Comparison of ENCODE assay signal across 17 cellular contexts in the genomic region with DNA sequence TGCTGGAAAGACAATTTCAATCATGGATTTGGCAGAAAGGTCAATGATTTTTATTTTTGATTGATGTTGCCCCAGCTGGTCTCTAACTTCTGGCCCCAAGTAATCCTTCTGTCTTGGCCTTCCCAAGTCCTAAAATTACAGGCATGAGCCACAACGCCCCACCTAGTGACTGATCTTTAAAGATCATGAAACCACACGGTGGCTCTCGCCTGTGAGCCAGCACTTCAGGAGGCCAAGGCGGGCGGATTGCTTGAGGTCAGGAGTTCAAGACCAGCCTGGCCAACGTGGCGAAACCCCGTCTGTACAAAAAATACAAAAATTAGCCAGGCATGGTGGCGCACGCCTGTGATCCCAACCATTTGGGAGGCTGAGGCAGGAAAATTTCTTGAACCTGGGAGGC. TPM values are rescaled to one million over a fixed set of nuclear protein-coding genes. Genes with fewer than 3 reads are reported as not detected.
DNase-seq lines count a peak whose midpoint lies in the region; ATAC-seq, FAIRE-seq and TF ChIP-seq lines count a peak whose summit lies in the region.
"Had no signal": no experiment of that assay in that cellular context is flagged by ENCODE, and none has a peak within 500 bp of the region (broad histone marks: within the 10 kb centered on the region; RNA-seq: fewer than 3 reads in every experiment).

No MANE protein-coding gene starts in this region.

- H2BK120ac ChIP-seq in H1 (replicated peaks; ENCODE audit: low read depth, low read length) = no peak overlapping the region

- WGBS in H1 (ENCODE audit: extremely low coverage in 1 of 2, insufficient coverage in 1 of 2, insufficient read length in 1 of 2, insufficient replicate concordance in 2 of 2, low coverage in 1 of 2, low lambda C conversion rate in 2 of 2, missing lambda C conversion rate in 1 of 2), 2 experiments = 89% methylated on average over 10 of the region's 10 CpGs; no CpG with 5 or more reads in 1 of the 2 experiments

- POLR2A ChIA-PET in H1 (lab: Charles Lee; ENCODE audit: partially characterized antibody) = interaction anchor here (0.8 to 4.8 kb wide), 6 partner anchors 13 to 119 kb away, joined by 3 to 69 read pairs (median 5); partner anchors contain the start of genes C10orf95 and CUEDC2

- H3K27me3 ChIP-seq in DOHH2 (ENCODE audit: control insufficient read depth, low read length) (no peaks in the 10 kb centered on the region), OCI-LY1 (ENCODE audit: insufficient read depth, low read length) (no peaks in the 10 kb centered on the region), H1 (replicated peaks in 1 of 4; ENCODE audit: control insufficient read depth in 3 of 4, extremely low read depth in 1 of 4, insufficient read depth in 3 of 4, low read length in 3 of 4) (peaks cover 0 to 5% (median 0%) of the 10 kb centered on the region in 4 experiments; a peak in 1 of 7 replicates)

- H3K36me3 Mint-ChIP-seq in progenitor cell of endocrine pancreas (ENCODE audit: insufficient read depth) = no peaks in the 10 kb centered on the region

- H3K27ac Mint-ChIP-seq in progenitor cell of endocrine pancreas = peak overlapping the region; percentile 86
- H3K27ac Mint-ChIP-seq: B cell; CD4-positive, alpha-beta memory T cell had no signal

- no peaks in the 10 kb centered on the region; the same call in 1 of the 2 replicates for H3K79me1 ChIP-seq in H1 (ENCODE audit: low read depth, low read length)

- no peak overlapping the region for H2BK5ac ChIP-seq in H1 (ENCODE audit: low read depth, low read length)

- TF ChIP-seq EP300 in H1 (IDR thresholded peaks at IDR 0.05; ENCODE audit: borderline replicate concordance in 1 of 2, low read depth in 2 of 2, low read length in 2 of 2) = no peak

- H3K56ac ChIP-seq in H1 (replicated peaks; ENCODE audit: insufficient read length, low read depth, low read length) = no peak overlapping the region

- TF ChIP-seq CTCF in DOHH2 (IDR thresholded peaks at IDR 0.05; ENCODE audit: low read depth, low read length, poor library complexity, severe bottlenecking) (no peak), OCI-LY1 (IDR thresholded peaks at IDR 0.05; ENCODE audit: low read length) (no peak), H1 (IDR thresholded peaks at IDR 0.05; ENCODE audit: control extremely low read depth in 1 of 3, insufficient read depth in 1 of 3, low read depth in 1 of 3, low read length in 3 of 3) (no peak), progenitor cell of endocrine pancreas (IDR thresholded peaks at IDR 0.05; ENCODE audit: unreplicated experiment) (no peak)

- H4K8ac ChIP-seq in H1 (ENCODE audit: extremely low read depth, insufficient read depth, low read length) = no peak overlapping the region

- no peak overlapping the region for H2BK20ac ChIP-seq in H1 (ENCODE audit: low read length)

- H3K79me2 ChIP-seq in DOHH2 (ENCODE audit: control insufficient read depth, low read length) = peaks cover 52% of the 10 kb centered on the region
- H3K79me2 ChIP-seq in OCI-LY1 (ENCODE audit: insufficient read depth, low read length) = no peaks in the 10 kb centered on the region
- H3K79me2 ChIP-seq in H1 (ENCODE audit: control insufficient read depth in 1 of 2, insufficient read depth in 2 of 2, low read length in 2 of 2) = no peaks in the 10 kb centered on the region

- DNase-seq in H1 (ENCODE audit: low read depth in 1 of 2, low spot score in 2 of 2) (no peak), progenitor cell of endocrine pancreas (ENCODE audit: low spot score, unreplicated experiment) (no peak), amygdala (lab: John Stamatoyannopoulos, UW) (no peak), DMS 273 (lab: John Stamatoyannopoulos, UW; ENCODE audit: unreplicated experiment) (no peak)
- DNase-seq: CD4-positive, alpha-beta memory T cell; MV-4-11; NCI-H1694 treated with DMSO at 0.1 percent for 48 hours; NCI-H774; PC-3; RPMI8226; SHP77 treated with DMSO at 0.1 percent for 48 hours; SK-N-SH had no signal

- H2AFZ ChIP-seq in OCI-LY1 (ENCODE audit: low read length) = no peak overlapping the region
- H2AFZ ChIP-seq in H1 (ENCODE audit: low read length) = no peak overlapping the region

- H4K20me1 ChIP-seq in DOHH2 (ENCODE audit: control insufficient read depth, insufficient read depth, low read depth, low read length) (no peaks in the 10 kb centered on the region), OCI-LY1 (ENCODE audit: insufficient read depth, low read length) (no peaks in the 10 kb centered on the region), H1 (replicated peaks in 1 of 2; ENCODE audit: control insufficient read depth in 1 of 2, insufficient read depth in 2 of 2, low read length in 2 of 2) (no peaks in the 10 kb centered on the region)

- CTCF ChIA-PET in H1 (lab: Charles Lee; ENCODE audit: partially characterized antibody) = interaction anchor here (0.7 to 4.7 kb wide), 11 partner anchors 14 to 112 kb away, joined by 3 to 40 read pairs (median 4); partner anchors contain the start of genes C10orf95, CUEDC2 and FBXL15

- H3K4me2 ChIP-seq in DOHH2 (ENCODE audit: low read length) (peak overlapping the region; percentile 83), OCI-LY1 (ENCODE audit: low read length) (peak overlapping the region; percentile 94), H1 (ENCODE audit: insufficient read depth in 1 of 2, low read depth in 2 of 2, low read length in 2 of 2) (peak overlapping the region; percentile 75 to 94; a peak in 3 of 4 replicates)
- H3K4me2 ChIP-seq: KMS-11, SK-N-SH had no signal

- H3K27ac ChIP-seq in DOHH2 (ENCODE audit: low read depth, low read length) (no peak overlapping the region), OCI-LY1 (ENCODE audit: low read depth, low read length, poor library complexity, severe bottlenecking) (peak overlapping the region; percentile 94), H1 (ENCODE audit: low read depth, low read length) (no peak overlapping the region)
- H3K27ac ChIP-seq: KMS-11 had no signal

- H3K9me2 ChIP-seq in DOHH2 (replicated peaks; ENCODE audit: control insufficient read depth, low read length) (no peaks in the 10 kb centered on the region), OCI-LY1 (ENCODE audit: low read depth, low read length) (no peaks in the 10 kb centered on the region)
- H3K9me2 ChIP-seq: SK-N-SH had no signal

- no peak overlapping the region for H3K4ac ChIP-seq in H1 (replicated peaks; ENCODE audit: insufficient read length, low read depth, low read length)

- no peaks in the 10 kb centered on the region for H3K27me3 Mint-ChIP-seq in progenitor cell of endocrine pancreas
- H3K27me3 Mint-ChIP-seq: B cell; CD4-positive, alpha-beta memory T cell had no signal

- no peak overlapping the region for H3K23ac ChIP-seq in H1 (ENCODE audit: insufficient read length)

- no peaks in the 10 kb centered on the region for H3K9me3 Mint-ChIP-seq in progenitor cell of endocrine pancreas (ENCODE audit: low read depth)

- H3F3A ChIP-seq in DOHH2 (ENCODE audit: control insufficient read depth, insufficient read depth) = peaks cover 7% of the 10 kb centered on the region; the same call in 1 of the 2 replicates
- no peaks in the 10 kb centered on the region for H3F3A ChIP-seq in OCI-LY1 (ENCODE audit: insufficient read depth, low read length)

- H2BK12ac ChIP-seq in H1 (ENCODE audit: low read depth, low read length) = no peak overlapping the region

- no peak for TF ChIP-seq RAD21 in H1 (IDR thresholded peaks at IDR 0.05 in 1 of 2, conservative IDR thresholded peaks at IDR 0.05 in 1 of 2; ENCODE audit: low read depth in 2 of 2, low read length in 2 of 2)

- H3K36me3 ChIP-seq in DOHH2 (ENCODE audit: control insufficient read depth, low read length) (peaks cover 11% of the 10 kb centered on the region; the same call in 1 of the 2 replicates), OCI-LY1 (ENCODE audit: insufficient read depth, low read length) (peaks cover 5% of the 10 kb centered on the region), H1 (ENCODE audit: control insufficient read depth in 2 of 4, insufficient read depth in 4 of 4, low read length in 3 of 4) (peaks cover 0 to 4% (median 1%) of the 10 kb centered on the region in 4 experiments; a peak in 2 of 8 replicates)

- H3K4me3 Mint-ChIP-seq in progenitor cell of endocrine pancreas (ENCODE audit: low read depth) = no peak overlapping the region
- H3K4me3 Mint-ChIP-seq: CD4-positive, alpha-beta memory T cell had no signal

- no peak overlapping the region for H3K14ac ChIP-seq in H1 (ENCODE audit: insufficient read length)

- 0 out of 2 replicates have a peak overlapping the region, but pooled peaks have one; percentile 29 for H2BK15ac ChIP-seq in H1 (ENCODE audit: low read length)

- no peak overlapping the region for H4K91ac ChIP-seq in H1 (replicated peaks; ENCODE audit: insufficient read length, low read length)

- H3K9ac ChIP-seq in OCI-LY1 (ENCODE audit: low read length) = peak overlapping the region; percentile 75; the same call in 1 of the 2 replicates
- H3K9ac ChIP-seq in H1 (replicated peaks in 1 of 4; ENCODE audit: extremely low read depth in 1 of 4, low read depth in 3 of 4, low read length in 3 of 4) = no peak overlapping the region
- H3K9ac ChIP-seq: KMS-11, SK-N-SH had no signal

- no peak for ATAC-seq in HG03442 (IDR thresholded peaks at IDR 0.05; ENCODE audit: unreplicated experiment)
- ATAC-seq: PC-3 had no signal

- H3K23me2 ChIP-seq in H1 (ENCODE audit: low read depth, low read length) = peaks cover 5% of the 10 kb centered on the region; the same call in 1 of the 2 replicates

- FAIRE-seq in H1 (lab: Jason Lieb, UNC) = no peak

- H3K4me1 Mint-ChIP-seq in progenitor cell of endocrine pancreas (ENCODE audit: low read depth) = peaks cover 30% of the 10 kb centered on the region

- H3K18ac ChIP-seq in H1 (ENCODE audit: extremely low read depth, low read length) = no peak overlapping the region

- peaks cover 35% of the 10 kb centered on the region for H3K4me1 ChIP-seq in DOHH2 (ENCODE audit: control insufficient read depth, low read length)
- peaks cover 31% of the 10 kb centered on the region for H3K4me1 ChIP-seq in OCI-LY1 (ENCODE audit: insufficient read depth, low read length, severe bottlenecking)
- H3K4me1 ChIP-seq in H1 (replicated peaks in 1 of 4; ENCODE audit: control insufficient read depth in 3 of 4, insufficient read depth in 4 of 4, low read length in 3 of 4) = peaks cover 8 to 24% (median 14%) of the 10 kb centered on the region in 4 experiments

- TF ChIP-seq POLR2A in H1 (IDR thresholded peaks at IDR 0.05; ENCODE audit: control extremely low read depth in 1 of 2, low read depth in 2 of 2, low read length in 2 of 2) = no peak

- no peak overlapping the region for H4K5ac ChIP-seq in H1 (ENCODE audit: insufficient read length, low read depth, low read length)

- H3K9me3 ChIP-seq in DOHH2 (ENCODE audit: control insufficient read depth, insufficient read depth, low read length) (no peaks in the 10 kb centered on the region), OCI-LY1 (ENCODE audit: low read length) (no peaks in the 10 kb centered on the region), H1 (ENCODE audit: insufficient read depth in 2 of 2, low read depth in 1 of 2, low read length in 1 of 2) (no peaks in the 10 kb centered on the region)
- H3K9me3 ChIP-seq: SK-N-SH had no signal

- no peak overlapping the region for H2AK5ac ChIP-seq in H1 (ENCODE audit: low read depth, low read length)

- H3K4me3 ChIP-seq in DOHH2 (ENCODE audit: low read length) (peak overlapping the region; percentile 88), OCI-LY1 (ENCODE audit: low read depth, low read length, poor library complexity, severe bottlenecking) (peak overlapping the region; percentile 85), H1 (ENCODE audit: extremely low read depth in 1 of 4, insufficient read depth in 2 of 4, low read depth in 3 of 4, low read length in 4 of 4) (peak overlapping the region in 1 of 4 experiments; percentile 49; a peak in 1 of 8 replicates)

RNA-seq across cellular contexts. Expression of gene C10orf95, which starts 12.6 kb away (rescaled TPM):
- 0.34 and 0.44 TPM in 2 replicates for total RNA-seq in H1 (2021; fragmentation: NEBNext Ultra II Directional; extraction: Animal tissue kit (Norgen Biotek cat#: 25700))
- polyA plus RNA-seq in H1 (2011; rRNA removed) = 0.48 and 0.80 TPM in 2 replicates
- 0.41 TPM for polyA plus RNA-seq in H1 (2011; cell fraction: cytosol; rRNA removed)
- 0.40 TPM for polyA plus RNA-seq in H1 (2011; cell fraction: nucleus; rRNA removed)
- polyA plus RNA-seq in H1 (2012, experiment 1 of 2) = 1.8 to 2.5 TPM (median 2.2 TPM) in 4 replicates
- polyA plus RNA-seq in H1 (2012, experiment 2 of 2) = 0.34 TPM
- 0.32 TPM for polyA plus RNA-seq in H1 (2013, experiment 1 of 2)
- 0.35 TPM for polyA plus RNA-seq in H1 (2013, experiment 2 of 2)
- polyA minus RNA-seq in H1 (2011; rRNA and poly(A)+ RNA removed) = 0.49 and 0.76 TPM in 2 replicates
- not detected for polyA minus RNA-seq in H1 (2011; cell fraction: cytosol; rRNA and poly(A)+ RNA removed)
- polyA minus RNA-seq in H1 (2011; cell fraction: nucleus; rRNA and poly(A)+ RNA removed) = not detected
- 0.73 and 0.77 TPM in 2 replicates for total RNA-seq in progenitor cell of endocrine pancreas

RNA-seq across cellular contexts. Expression of gene CUEDC2, which starts 31.6 kb away (rescaled TPM):
- 41.7 and 43.6 TPM in 2 replicates for total RNA-seq in H1 (2021; fragmentation: NEBNext Ultra II Directional; extraction: Animal tissue kit (Norgen Biotek cat#: 25700))
- 55.2 and 66.7 TPM in 2 replicates for polyA plus RNA-seq in H1 (2011; rRNA removed)
- 64.7 TPM for polyA plus RNA-seq in H1 (2011; cell fraction: cytosol; rRNA removed)
- polyA plus RNA-seq in H1 (2011; cell fraction: nucleus; rRNA removed) = 85.7 TPM
- polyA plus RNA-seq in H1 (2012, experiment 1 of 2) = 34.9 to 55.7 TPM (median 49.6 TPM) in 4 replicates
- 50.4 TPM for polyA plus RNA-seq in H1 (2012, experiment 2 of 2)
- 59.5 TPM for polyA plus RNA-seq in H1 (2013, experiment 1 of 2)
- 62.0 TPM for polyA plus RNA-seq in H1 (2013, experiment 2 of 2)
- 15.2 and 16.5 TPM in 2 replicates for polyA minus RNA-seq in H1 (2011; rRNA and poly(A)+ RNA removed)
- polyA minus RNA-seq in H1 (2011; cell fraction: cytosol; rRNA and poly(A)+ RNA removed) = 25.0 TPM
- 17.6 TPM for polyA minus RNA-seq in H1 (2011; cell fraction: nucleus; rRNA and poly(A)+ RNA removed)
- total RNA-seq in progenitor cell of endocrine pancreas = 69.9 and 70.5 TPM in 2 replicates

RNA-seq across cellular contexts. Expression of gene ACTR1A, which starts 38.5 kb away (rescaled TPM):
- 86.3 and 88.0 TPM in 2 replicates for total RNA-seq in H1 (2021; fragmentation: NEBNext Ultra II Directional; extraction: Animal tissue kit (Norgen Biotek cat#: 25700))
- polyA plus RNA-seq in H1 (2011; rRNA removed) = 78.6 and 79.7 TPM in 2 replicates
- 82.7 TPM for polyA plus RNA-seq in H1 (2011; cell fraction: cytosol; rRNA removed)
- polyA plus RNA-seq in H1 (2011; cell fraction: nucleus; rRNA removed) = 137 TPM
- 70.2 to 86.1 TPM (median 80.4 TPM) in 4 replicates for polyA plus RNA-seq in H1 (2012, experiment 1 of 2)
- 89.0 TPM for polyA plus RNA-seq in H1 (2012, experiment 2 of 2)
- polyA plus RNA-seq in H1 (2013, experiment 1 of 2) = 46.5 TPM
- 47.5 TPM for polyA plus RNA-seq in H1 (2013, experiment 2 of 2)
- 141 and 153 TPM in 2 replicates for polyA minus RNA-seq in H1 (2011; rRNA and poly(A)+ RNA removed)
- polyA minus RNA-seq in H1 (2011; cell fraction: cytosol; rRNA and poly(A)+ RNA removed) = 62.0 TPM
- 56.7 TPM for polyA minus RNA-seq in H1 (2011; cell fraction: nucleus; rRNA and poly(A)+ RNA removed)
- total RNA-seq in progenitor cell of endocrine pancreas = 87.2 and 104 TPM in 2 replicates

RNA-seq across cellular contexts. Expression of gene SUFU, which starts 39.8 kb away (rescaled TPM):
- total RNA-seq in H1 (2021; fragmentation: NEBNext Ultra II Directional; extraction: Animal tissue kit (Norgen Biotek cat#: 25700)) = 9.4 and 10.8 TPM in 2 replicates
- polyA plus RNA-seq in H1 (2011; rRNA removed) = 7.0 and 7.1 TPM in 2 replicates
- 4.8 TPM for polyA plus RNA-seq in H1 (2011; cell fraction: cytosol; rRNA removed)
- 7.2 TPM for polyA plus RNA-seq in H1 (2011; cell fraction: nucleus; rRNA removed)
- 8.7 to 11.0 TPM (median 9.7 TPM) in 4 replicates for polyA plus RNA-seq in H1 (2012, experiment 1 of 2)
- 10.4 TPM for polyA plus RNA-seq in H1 (2012, experiment 2 of 2)
- 3.7 TPM for polyA plus RNA-seq in H1 (2013, experiment 1 of 2)
- polyA plus RNA-seq in H1 (2013, experiment 2 of 2) = 3.9 TPM
- 9.5 and 11.9 TPM in 2 replicates for polyA minus RNA-seq in H1 (2011; rRNA and poly(A)+ RNA removed)
- polyA minus RNA-seq in H1 (2011; cell fraction: cytosol; rRNA and poly(A)+ RNA removed) = 6.4 TPM
- 7.4 TPM for polyA minus RNA-seq in H1 (2011; cell fraction: nucleus; rRNA and poly(A)+ RNA removed)
- 23.0 and 25.8 TPM in 2 replicates for total RNA-seq in progenitor cell of endocrine pancreas

RNA-seq across cellular contexts. Expression of gene FBXL15, which starts 43.3 kb away (rescaled TPM):
- 11.3 and 15.4 TPM in 2 replicates for total RNA-seq in H1 (2021; fragmentation: NEBNext Ultra II Directional; extraction: Animal tissue kit (Norgen Biotek cat#: 25700))
- polyA plus RNA-seq in H1 (2011; rRNA removed) = 22.6 and 29.2 TPM in 2 replicates
- polyA plus RNA-seq in H1 (2011; cell fraction: cytosol; rRNA removed) = 24.4 TPM
- 29.1 TPM for polyA plus RNA-seq in H1 (2011; cell fraction: nucleus; rRNA removed)
- 6.3 to 17.2 TPM (median 16.5 TPM) in 4 replicates for polyA plus RNA-seq in H1 (2012, experiment 1 of 2)
- 12.9 TPM for polyA plus RNA-seq in H1 (2012, experiment 2 of 2)
- polyA plus RNA-seq in H1 (2013, experiment 1 of 2) = 8.9 TPM
- 8.0 TPM for polyA plus RNA-seq in H1 (2013, experiment 2 of 2)
- polyA minus RNA-seq in H1 (2011; rRNA and poly(A)+ RNA removed) = 1.7 and 1.8 TPM in 2 replicates
- 9.8 TPM for polyA minus RNA-seq in H1 (2011; cell fraction: cytosol; rRNA and poly(A)+ RNA removed)
- polyA minus RNA-seq in H1 (2011; cell fraction: nucleus; rRNA and poly(A)+ RNA removed) = 9.6 TPM
- total RNA-seq in progenitor cell of endocrine pancreas = 14.0 and 14.9 TPM in 2 replicates
